Comparison of ENCODE assay signal across 1 cellular context in the genomic region with DNA sequence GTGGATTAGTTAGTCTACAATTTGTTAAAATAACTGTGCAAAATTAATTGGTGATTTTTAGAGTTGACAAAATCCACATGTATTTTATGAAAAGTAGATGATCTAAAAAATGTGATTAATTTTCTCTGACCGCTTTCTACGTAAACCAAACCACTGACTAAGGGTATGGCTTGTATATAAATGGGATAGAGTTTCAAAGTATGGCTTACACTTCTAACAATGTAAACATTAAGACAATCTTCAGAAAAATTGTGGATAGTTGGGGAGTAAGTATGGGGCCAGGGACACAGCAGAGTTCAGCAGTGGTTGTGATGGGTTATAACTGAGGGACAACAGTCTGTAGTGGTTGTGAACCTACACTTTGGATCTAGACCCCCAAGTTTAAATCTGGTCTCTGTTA.
TF ChIP-seq lines count a peak whose summit lies in the region.

No MANE protein-coding gene starts in this region.

TF ChIP-seq in IMR-90, 13 proteins besides CTCF, POLR2A, EP300 and RAD21 (continued from another document):
- no peak for TF ChIP-seq BHLHE40 (IDR thresholded peaks at IDR 0.05; ENCODE audit: low read depth, low read length)
- TF ChIP-seq, protein P1, sequence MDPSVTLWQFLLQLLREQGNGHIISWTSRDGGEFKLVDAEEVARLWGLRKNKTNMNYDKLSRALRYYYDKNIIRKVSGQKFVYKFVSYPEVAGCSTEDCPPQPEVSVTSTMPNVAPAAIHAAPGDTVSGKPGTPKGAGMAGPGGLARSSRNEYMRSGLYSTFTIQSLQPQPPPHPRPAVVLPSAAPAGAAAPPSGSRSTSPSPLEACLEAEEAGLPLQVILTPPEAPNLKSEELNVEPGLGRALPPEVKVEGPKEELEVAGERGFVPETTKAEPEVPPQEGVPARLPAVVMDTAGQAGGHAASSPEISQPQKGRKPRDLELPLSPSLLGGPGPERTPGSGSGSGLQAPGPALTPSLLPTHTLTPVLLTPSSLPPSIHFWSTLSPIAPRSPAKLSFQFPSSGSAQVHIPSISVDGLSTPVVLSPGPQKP (IDR thresholded peaks at IDR 0.05; ENCODE audit: borderline replicate concordance, low read depth, low read length): no peak
- TF ChIP-seq RFX5 (IDR thresholded peaks at IDR 0.05; ENCODE audit: low read depth, low read length): no peak
- no peak for TF ChIP-seq SMC3 (IDR thresholded peaks at IDR 0.05; ENCODE audit: low read depth, low read length)
- TF ChIP-seq MAFK (IDR thresholded peaks at IDR 0.05; ENCODE audit: low read depth, low read length): no peak
